ENCODE assay signal across 2 cellular contexts in genomic region chr12:109831929-109832328, GRCh38.
TF ChIP-seq lines count a peak whose summit lies in the region.

No MANE protein-coding gene starts in this region.

TF ChIP-seq in SK-N-SH treated with all-trans-retinoic acid at 6 μM for 48 hours, 23 proteins besides CTCF, POLR2A, EP300 and RAD21 (continued from another document):
- no peak for TF ChIP-seq ARNTL (CRISPR knock-in tag; IDR thresholded peaks at IDR 0.05; ENCODE audit: borderline replicate concordance, low read depth)
- no peak for TF ChIP-seq RARB (CRISPR knock-in tag; IDR thresholded peaks at IDR 0.05)

TF ChIP-seq in SK-N-SH, 30 proteins besides CTCF, POLR2A, EP300 and RAD21 (continued from another document):
- no peak for TF ChIP-seq USF1 (IDR thresholded peaks at IDR 0.05; ENCODE audit: borderline replicate concordance, low read depth)
- no peak for TF ChIP-seq SMC3 (IDR thresholded peaks at IDR 0.05; ENCODE audit: low read depth, low read length)
- TF ChIP-seq NRF1 (IDR thresholded peaks at IDR 0.05; ENCODE audit: low read depth, low read length), result no peak
- TF ChIP-seq POLR2AphosphoS5 (IDR thresholded peaks at IDR 0.05; ENCODE audit: low read depth, low read length), result no peak
- no peak for TF ChIP-seq RFX5 (IDR thresholded peaks at IDR 0.05; ENCODE audit: low read length)
- no peak for TF ChIP-seq MXI1 (IDR thresholded peaks at IDR 0.05; ENCODE audit: low read depth, low read length)
